In genomic region chr12:21657336-21658077, GRCh38 we compare ENCODE assay signal across 8 cellular contexts. TPM values are rescaled to one million over a fixed set of nuclear protein-coding genes. Genes with fewer than 3 reads are reported as not detected.
DNase-seq lines count a peak whose midpoint lies in the region; ATAC-seq and TF ChIP-seq lines count a peak whose summit lies in the region.

LDHB (minus strand) TSS chr12:21657842; CDS start chr12:21654671, 3,171 bp downstream.

- DNase-seq in DMS114 treated with DMSO at 0.1 percent for 48 hours (lab: John Stamatoyannopoulos, UW; ENCODE audit: unreplicated experiment) (peak; percentile 97), myocyte (ENCODE audit: low read depth) (peak; percentile 96)
- DNase-seq in activated T-cell treated with anti-CD3 and anti-CD28 coated beads, Interleukin-2, amount 50 U/mL, for 24 hours: peak; percentile 94
- peak; percentile 88 to 97 for DNase-seq in stimulated activated CD8-positive, alpha-beta memory T cell treated with anti-CD3 and anti-CD28 coated beads, Interleukin-7, amount 100 ng/mL, for 48 hours (ENCODE audit: extremely low read depth in 1 of 2, low read depth in 1 of 2)

- H3K27ac ChIP-seq in esophagus (ENCODE audit: low read depth in 2 of 2, low read length in 1 of 2): peak within 1 kb of the TSS; percentile 73 to 93

- H3K36me3 Mint-ChIP-seq in activated T-cell treated with anti-CD3 and anti-CD28 coated beads, Interleukin-2, amount 50 U/mL, for 24 hours (ENCODE audit: low read depth): peaks cover 55% of the 10 kb centered on the region

- H3K27me3 Mint-ChIP-seq in activated T-cell treated with anti-CD3 and anti-CD28 coated beads, Interleukin-2, amount 50 U/mL, for 24 hours: no peaks in the 10 kb centered on the region

- H3K9me3 ChIP-seq in esophagus (ENCODE audit: control insufficient read depth in 2 of 2, insufficient read depth in 1 of 2, low read depth in 1 of 2, low read length in 1 of 2): no peaks in the 10 kb centered on the region

- H3K27ac Mint-ChIP-seq in activated T-cell treated with anti-CD3 and anti-CD28 coated beads, Interleukin-2, amount 50 U/mL, for 24 hours: peak within 1 kb of the TSS; percentile 99

- WGBS in esophagus, 2 donors: 1% methylated on average over 35 to 41 of the region's 41 CpGs

- no peak; the same call in 1 of the 2 replicates for TF ChIP-seq RAD21 in Ishikawa (IDR thresholded peaks at IDR 0.05; ENCODE audit: low read depth)

- peak within 1 kb of the TSS; percentile 81 to 90 for H3K4me3 ChIP-seq in esophagus (ENCODE audit: low read depth in 1 of 2, low read length in 2 of 2)

- peaks cover 0 to 3% of the 10 kb centered on the region in 2 donors for H3K36me3 ChIP-seq in esophagus (ENCODE audit: control insufficient read depth in 2 of 2, insufficient read depth in 2 of 2, low read length in 1 of 2)

- no peaks in the 10 kb centered on the region for H3K27me3 ChIP-seq in esophagus (ENCODE audit: control insufficient read depth in 1 of 2, insufficient read depth in 2 of 2, low read length in 2 of 2)

- peak; percentile 22; the same call in 1 of the 2 replicates for TF ChIP-seq EP300 in Ishikawa (IDR thresholded peaks at IDR 0.05; ENCODE audit: borderline replicate concordance)

- H3K9me3 Mint-ChIP-seq in activated T-cell treated with anti-CD3 and anti-CD28 coated beads, Interleukin-2, amount 50 U/mL, for 24 hours: no peaks in the 10 kb centered on the region

- H3K4me3 Mint-ChIP-seq in activated T-cell treated with anti-CD3 and anti-CD28 coated beads, Interleukin-2, amount 50 U/mL, for 24 hours: peak within 1 kb of the TSS; percentile 99

- no peaks in the 10 kb centered on the region for H3K4me1 ChIP-seq in esophagus (ENCODE audit: control insufficient read depth in 2 of 2, insufficient read depth in 2 of 2, low read length in 1 of 2)

- H3K4me1 Mint-ChIP-seq in activated T-cell treated with anti-CD3 and anti-CD28 coated beads, Interleukin-2, amount 50 U/mL, for 24 hours (ENCODE audit: low read depth): peaks cover 53% of the 10 kb centered on the region

- peak; percentile 98 for ATAC-seq in GM21528 (IDR thresholded peaks at IDR 0.05; ENCODE audit: low FRiP score, unreplicated experiment)

TF ChIP-seq in Ishikawa, 13 proteins besides CTCF, POLR2A, EP300 and RAD21 (continues in another document):
- TF ChIP-seq ZBTB7A (IDR thresholded peaks at IDR 0.05; ENCODE audit: low read depth) (peak; percentile 20; the same call in 1 of the 2 replicates), USF1 (IDR thresholded peaks at IDR 0.05) (peak; percentile 90), CREB1 (IDR thresholded peaks at IDR 0.05; ENCODE audit: low read depth) (no peak), YY1 (IDR thresholded peaks at IDR 0.05; ENCODE audit: low read depth) (peak; percentile 84), CEBPB (IDR thresholded peaks at IDR 0.05) (no peak), TAF1 (IDR thresholded peaks at IDR 0.05; ENCODE audit: low read depth) (peak; percentile 96), FOXM1 (IDR thresholded peaks at IDR 0.05; ENCODE audit: borderline replicate concordance, low read depth) (no peak), TCF12 (IDR thresholded peaks at IDR 0.05; ENCODE audit: low read depth) (peak; percentile 40; the same call in 1 of the 2 replicates), TEAD4 (IDR thresholded peaks at IDR 0.05) (0 out of 2 replicates have a peak, but pooled peaks have one; percentile 29), MAX (IDR thresholded peaks at IDR 0.05) (peak; percentile 99), EGR1 (IDR thresholded peaks at IDR 0.05) (peak; percentile 26; the same call in 1 of the 2 replicates)

TF ChIP-seq in PFSK-1, 5 proteins besides CTCF, POLR2A, EP300 and RAD21:
- TF ChIP-seq TAF1 (IDR thresholded peaks at IDR 0.05; ENCODE audit: borderline replicate concordance, insufficient read depth, low read length): peak; percentile 90
- no peak; the same call in 1 of the 2 replicates for TF ChIP-seq SIN3A (IDR thresholded peaks at IDR 0.05; ENCODE audit: borderline replicate concordance, insufficient read depth, low read length)
- TF ChIP-seq FOXP2 (optimal IDR thresholded peaks at IDR 0.05; ENCODE audit: borderline replicate concordance, extremely low read depth, extremely low read length, insufficient read depth): peak; percentile 37
- TF ChIP-seq, protein P1, sequence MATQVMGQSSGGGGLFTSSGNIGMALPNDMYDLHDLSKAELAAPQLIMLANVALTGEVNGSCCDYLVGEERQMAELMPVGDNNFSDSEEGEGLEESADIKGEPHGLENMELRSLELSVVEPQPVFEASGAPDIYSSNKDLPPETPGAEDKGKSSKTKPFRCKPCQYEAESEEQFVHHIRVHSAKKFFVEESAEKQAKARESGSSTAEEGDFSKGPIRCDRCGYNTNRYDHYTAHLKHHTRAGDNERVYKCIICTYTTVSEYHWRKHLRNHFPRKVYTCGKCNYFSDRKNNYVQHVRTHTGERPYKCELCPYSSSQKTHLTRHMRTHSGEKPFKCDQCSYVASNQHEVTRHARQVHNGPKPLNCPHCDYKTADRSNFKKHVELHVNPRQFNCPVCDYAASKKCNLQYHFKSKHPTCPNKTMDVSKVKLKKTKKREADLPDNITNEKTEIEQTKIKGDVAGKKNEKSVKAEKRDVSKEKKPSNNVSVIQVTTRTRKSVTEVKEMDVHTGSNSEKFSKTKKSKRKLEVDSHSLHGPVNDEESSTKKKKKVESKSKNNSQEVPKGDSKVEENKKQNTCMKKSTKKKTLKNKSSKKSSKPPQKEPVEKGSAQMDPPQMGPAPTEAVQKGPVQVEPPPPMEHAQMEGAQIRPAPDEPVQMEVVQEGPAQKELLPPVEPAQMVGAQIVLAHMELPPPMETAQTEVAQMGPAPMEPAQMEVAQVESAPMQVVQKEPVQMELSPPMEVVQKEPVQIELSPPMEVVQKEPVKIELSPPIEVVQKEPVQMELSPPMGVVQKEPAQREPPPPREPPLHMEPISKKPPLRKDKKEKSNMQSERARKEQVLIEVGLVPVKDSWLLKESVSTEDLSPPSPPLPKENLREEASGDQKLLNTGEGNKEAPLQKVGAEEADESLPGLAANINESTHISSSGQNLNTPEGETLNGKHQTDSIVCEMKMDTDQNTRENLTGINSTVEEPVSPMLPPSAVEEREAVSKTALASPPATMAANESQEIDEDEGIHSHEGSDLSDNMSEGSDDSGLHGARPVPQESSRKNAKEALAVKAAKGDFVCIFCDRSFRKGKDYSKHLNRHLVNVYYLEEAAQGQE (IDR thresholded peaks at IDR 0.05; ENCODE audit: insufficient read depth in 1 of 2, low read depth in 2 of 2, low read length in 2 of 2): peak in 1 of 2 experiments; percentile 6; a peak in 1 of 4 replicates
- peak; percentile 97 for TF ChIP-seq POLR2AphosphoS5 (IDR thresholded peaks at IDR 0.05; ENCODE audit: low read depth, low read length)

RNA-seq across cellular contexts. Expression of gene LDHB, which starts in this region (rescaled TPM):
- polyA plus RNA-seq in PFSK-1 (2012; ENCODE audit: insufficient read length, low read depth): 469 TPM
- polyA plus RNA-seq in esophagus: 100 to 1,000 TPM in 1 of 2 donors, 10 to 100 TPM in 1; 92.1 to 193 TPM
- 575 and 625 TPM in 2 replicates for total RNA-seq in myocyte
- polyA plus RNA-seq in myocyte (2012): 309 TPM

Comparison
In these comparisons a context has a peak if more than half of its experiments do, and no peak if none do; other contexts are left out.
1. Peak in every context shown above with its lines: DNase-seq, ATAC-seq, H3K4me3 ChIP-seq and H3K27ac ChIP-seq.